ENCODE assay signal across 8 cellular contexts in the genomic region with DNA sequence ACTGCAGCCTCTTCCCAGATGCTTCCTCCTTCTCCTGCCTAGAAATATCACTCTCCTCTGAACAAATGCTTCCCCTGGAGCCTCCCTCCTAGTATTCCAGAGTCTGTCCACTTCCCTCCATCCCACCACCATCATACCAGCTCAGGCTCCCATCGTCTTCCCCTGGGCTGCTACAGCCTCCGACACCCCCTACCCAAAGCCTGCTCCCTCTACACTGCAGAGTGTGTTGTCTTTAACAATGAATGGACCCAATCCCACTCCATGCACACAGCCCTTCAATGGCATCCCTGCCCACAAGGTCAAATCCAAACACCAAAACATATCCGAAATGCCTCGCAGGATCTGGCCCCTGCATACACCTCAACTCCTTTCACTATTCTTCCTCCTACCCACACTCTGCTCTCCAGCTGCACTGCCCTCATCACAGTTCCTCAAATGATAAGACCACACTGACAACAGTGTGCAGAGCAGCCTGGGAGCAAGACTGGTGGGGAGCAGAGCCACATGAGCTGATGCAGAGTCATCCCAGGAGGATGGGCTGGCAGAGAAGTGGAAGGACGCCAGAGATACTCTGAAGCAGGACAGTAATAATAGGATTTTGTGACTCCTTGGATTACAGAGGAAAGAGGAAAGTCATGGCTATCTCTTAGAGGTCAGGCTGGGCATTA. TPM values are rescaled to one million over a fixed set of nuclear protein-coding genes. Genes with fewer than 3 reads are reported as not detected.
DNase-seq lines count a peak whose midpoint lies in the region; ATAC-seq and TF ChIP-seq lines count a peak whose summit lies in the region.
"Not testable (repeated sequence)": the region's sequence is repeated elsewhere in the genome, so short reads cannot be mapped to it uniquely, and the experiment has no call there.

No MANE protein-coding gene starts in this region.

- not testable (repeated sequence) for H3K36me3 ChIP-seq in SK-N-SH (replicated peaks in 1 of 2; ENCODE audit: control insufficient read depth in 1 of 2, insufficient read depth in 2 of 2, low read length in 1 of 2); naive thymus-derived CD4-positive, alpha-beta T cell (ENCODE audit: control insufficient read depth in 2 of 3, insufficient read depth in 3 of 3, low read length in 3 of 3)

- H3K27ac Mint-ChIP-seq in activated T-helper 17 cell treated with anti-CD3 and anti-CD28 coated beads, Interleukin-2, amount 50 U/mL, for 72 hours = peak overlapping the region; percentile 68
- not testable (repeated sequence) for H3K27ac Mint-ChIP-seq in naive thymus-derived CD4-positive, alpha-beta T cell

- not testable (repeated sequence) for H3K9ac ChIP-seq in SK-N-SH

- not testable (repeated sequence) for H4K20me1 ChIP-seq in SK-N-SH (ENCODE audit: insufficient read depth)

- not testable (repeated sequence) for H3K36me3 Mint-ChIP-seq in activated T-helper 17 cell treated with anti-CD3 and anti-CD28 coated beads, Interleukin-2, amount 50 U/mL, for 72 hours (ENCODE audit: low read depth)
- H3K36me3 Mint-ChIP-seq in naive thymus-derived CD4-positive, alpha-beta T cell = peaks cover 0 to 22% (median 5%) of the 10 kb centered on the region in 5 donors

- WGBS in SK-N-SH (ENCODE audit: low lambda C conversion rate) = 83% methylated on average over 5 of the region's 5 CpGs

- H3K9me2 ChIP-seq in SK-N-SH = not testable (repeated sequence)

- peak; percentile 63 for ATAC-seq in GM18868 (IDR thresholded peaks at IDR 0.05; ENCODE audit: unreplicated experiment)
- ATAC-seq in GM21576 (IDR thresholded peaks at IDR 0.05; ENCODE audit: unreplicated experiment) = peak; percentile 40
- ATAC-seq in HG02981 (IDR thresholded peaks at IDR 0.05; ENCODE audit: unreplicated experiment) = peak; percentile 39
- not testable (repeated sequence) for ATAC-seq in activated T-helper 17 cell treated with anti-CD3 and anti-CD28 coated beads, Interleukin-2, amount 50 U/mL, for 72 hours (replicated peaks)
- ATAC-seq in naive thymus-derived CD4-positive, alpha-beta T cell = peak; percentile 41

- POLR2A ChIA-PET in SK-N-SH (lab: Yijun Ruan, JAX); naive thymus-derived CD4-positive, alpha-beta T cell (lab: Charles Lee): not testable (repeated sequence)

- not testable (repeated sequence) for H2AFZ ChIP-seq in SK-N-SH (ENCODE audit: low read depth)

- not testable (repeated sequence) for TF ChIP-seq CTCF in SK-N-SH (IDR thresholded peaks at IDR 0.05)

- peak overlapping the region in 1 of 2 experiments; percentile 40; a peak in 1 of 4 replicates for H3K27ac ChIP-seq in SK-N-SH (ENCODE audit: low read depth in 2 of 2, low read length in 1 of 2)
- H3K27ac ChIP-seq in naive thymus-derived CD4-positive, alpha-beta T cell (ENCODE audit: low read depth, low read length) = not testable (repeated sequence)

- H3F3A ChIP-seq in SK-N-SH (replicated peaks; ENCODE audit: insufficient read depth) = peaks cover 23% of the 10 kb centered on the region

- not testable (repeated sequence) for H3K9me3 ChIP-seq in SK-N-SH; naive thymus-derived CD4-positive, alpha-beta T cell (ENCODE audit: control insufficient read depth in 2 of 3, low read length in 3 of 3)

- H3K4me3 ChIP-seq in SK-N-SH (ENCODE audit: low read depth in 2 of 2, low read length in 1 of 2); naive thymus-derived CD4-positive, alpha-beta T cell (ENCODE audit: low read length): not testable (repeated sequence)

- TF ChIP-seq EP300 in SK-N-SH (IDR thresholded peaks at IDR 0.05; ENCODE audit: borderline replicate concordance in 1 of 2, low read depth in 1 of 2, low read length in 1 of 2) = not testable (repeated sequence)

- TF ChIP-seq RAD21 in SK-N-SH (IDR thresholded peaks at IDR 0.05; ENCODE audit: low read length) = not testable (repeated sequence)

- not testable (repeated sequence) for H3K4me2 ChIP-seq in SK-N-SH

- intact Hi-C loops in naive thymus-derived CD4-positive, alpha-beta T cell (cut with micrococcal nuclease) = not testable (repeated sequence)

- not testable (repeated sequence) for H3K27me3 ChIP-seq in SK-N-SH (ENCODE audit: insufficient read depth); naive thymus-derived CD4-positive, alpha-beta T cell (ENCODE audit: control insufficient read depth in 2 of 2, insufficient read depth in 2 of 2, low read length in 2 of 2)

- H3K27me3 Mint-ChIP-seq in activated T-helper 17 cell treated with anti-CD3 and anti-CD28 coated beads, Interleukin-2, amount 50 U/mL, for 72 hours; naive thymus-derived CD4-positive, alpha-beta T cell: not testable (repeated sequence)

- CTCF ChIA-PET in SK-N-SH (lab: Yijun Ruan, JAX); naive thymus-derived CD4-positive, alpha-beta T cell (lab: Charles Lee): not testable (repeated sequence)

- not testable (repeated sequence) for H3K9me3 Mint-ChIP-seq in activated T-helper 17 cell treated with anti-CD3 and anti-CD28 coated beads, Interleukin-2, amount 50 U/mL, for 72 hours; naive thymus-derived CD4-positive, alpha-beta T cell

- DNase-seq in CD1c-positive myeloid dendritic cell (ENCODE audit: extremely low spot score) (peak; percentile 7), Kasumi-1 (lab: John Stamatoyannopoulos, UW) (peak; percentile 68 to 82)
- not testable (repeated sequence) for DNase-seq in SK-N-SH; naive thymus-derived CD4-positive, alpha-beta T cell

- H3K79me2 ChIP-seq in SK-N-SH (ENCODE audit: insufficient read depth) = peaks cover 41% of the 10 kb centered on the region

- not testable (repeated sequence) for H3K4me1 Mint-ChIP-seq in activated T-helper 17 cell treated with anti-CD3 and anti-CD28 coated beads, Interleukin-2, amount 50 U/mL, for 72 hours; naive thymus-derived CD4-positive, alpha-beta T cell

- H3K4me1 ChIP-seq in SK-N-SH (ENCODE audit: control insufficient read depth in 1 of 2, insufficient read depth in 2 of 2, low read depth in 1 of 2, low read length in 1 of 2); naive thymus-derived CD4-positive, alpha-beta T cell (ENCODE audit: control insufficient read depth in 2 of 2, insufficient read depth in 2 of 2, low read length in 2 of 2): not testable (repeated sequence)

- H3K4me3 Mint-ChIP-seq in activated T-helper 17 cell treated with anti-CD3 and anti-CD28 coated beads, Interleukin-2, amount 50 U/mL, for 72 hours; naive thymus-derived CD4-positive, alpha-beta T cell: not testable (repeated sequence)

TF ChIP-seq in SK-N-SH, 30 proteins besides CTCF, POLR2A, EP300 and RAD21:
- TF ChIP-seq, protein P1, sequence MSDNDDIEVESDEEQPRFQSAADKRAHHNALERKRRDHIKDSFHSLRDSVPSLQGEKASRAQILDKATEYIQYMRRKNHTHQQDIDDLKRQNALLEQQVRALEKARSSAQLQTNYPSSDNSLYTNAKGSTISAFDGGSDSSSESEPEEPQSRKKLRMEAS (IDR thresholded peaks at IDR 0.05; ENCODE audit: low read depth) = 0 out of 2 replicates have a peak, but pooled peaks have one; percentile 32

RNA-seq across cellular contexts. Expression of gene DPY19L1, which starts 40.7 kb away (rescaled TPM):
- 27.7 and 36.1 TPM in 2 replicates for polyA plus RNA-seq in SK-N-SH (2012; rRNA removed)
- 43.1 and 47.2 TPM in 2 replicates for polyA plus RNA-seq in SK-N-SH (2012; cell fraction: cytosol; rRNA removed)
- 14.0 and 23.6 TPM in 2 replicates for polyA plus RNA-seq in SK-N-SH (2012; cell fraction: nucleus; rRNA removed)
- 10 to 100 TPM; 15.4 to 17.9 TPM for total RNA-seq in activated T-helper 17 cell treated with anti-CD3 and anti-CD28 coated beads, Interleukin-2, amount 50 U/mL, for 72 hours
- 10 to 100 TPM in 1 of 5 experiments, 1 to 10 TPM in 4; 4.5 to 10.0 (median 7.1) TPM for total RNA-seq in naive thymus-derived CD4-positive, alpha-beta T cell
- under 1 TPM; 0.52 to 0.67 TPM for polyA plus RNA-seq in naive thymus-derived CD4-positive, alpha-beta T cell
